Comparison of ENCODE assay signal across 10 cellular contexts in genomic region chr14:71524321-71524982, GRCh38.
DNase-seq lines count a peak whose midpoint lies in the region; ATAC-seq and TF ChIP-seq lines count a peak whose summit lies in the region.
"Had no signal": no experiment of that assay in that cellular context is flagged by ENCODE, and none has a peak within 500 bp of the region (broad histone marks: within the 10 kb centered on the region; RNA-seq: fewer than 3 reads in every experiment).

No MANE protein-coding gene starts in this region.

- H3K4me1 ChIP-seq in HEK293 (ENCODE audit: control insufficient read depth, insufficient read depth, low read length) (peaks cover 30% of the 10 kb centered on the region), mesendoderm (ENCODE audit: control insufficient read depth, low read depth, low read length) (no peaks in the 10 kb centered on the region)
- no peaks in the 10 kb centered on the region for H3K4me1 ChIP-seq in CD8-positive, alpha-beta memory T cell (ENCODE audit: insufficient read depth, low read length)

- no peak overlapping the region for H4K5ac ChIP-seq in mesendoderm (ENCODE audit: low read length)

- no peak overlapping the region for H3K4me2 ChIP-seq in mesendoderm (ENCODE audit: low read length)

- no peaks in the 10 kb centered on the region for H3K9me3 Mint-ChIP-seq in stimulated activated naive CD8-positive, alpha-beta T cell treated with anti-CD3 and anti-CD28 coated beads, Interleukin-15, Interleukin-2, amounts not matched to agents 100 ng/mL and 50 ng/mL, for 24 hours
- H3K9me3 Mint-ChIP-seq in CD8-positive, alpha-beta memory T cell = no peaks in the 10 kb centered on the region

- H4K8ac ChIP-seq in mesendoderm (ENCODE audit: low read depth, low read length) = no peak overlapping the region

- no peak for DNase-seq in stimulated activated naive CD8-positive, alpha-beta T cell treated with anti-CD3 and anti-CD28 coated beads, Interleukin-15, Interleukin-2, amounts not matched to agents 100 U/mL and 50 U/mL, for 24 hours
- DNase-seq in CD8-positive, alpha-beta memory T cell = no peak
- no peak for DNase-seq in NCI-H2227 (lab: John Stamatoyannopoulos, UW; ENCODE audit: unreplicated experiment)
- no peak for DNase-seq in NOMO-1 treated with DMSO at 0.1 percent for 48 hours (lab: John Stamatoyannopoulos, UW; ENCODE audit: unreplicated experiment)
- DNase-seq in mesendoderm = no peak
- DNase-seq: naive thymus-derived CD4-positive, alpha-beta T cell had no signal

- no peak overlapping the region for H3K4me3 Mint-ChIP-seq in stimulated activated naive CD8-positive, alpha-beta T cell treated with anti-CD3 and anti-CD28 coated beads, Interleukin-15, Interleukin-2, amounts not matched to agents 100 ng/mL and 50 ng/mL, for 24 hours
- H3K4me3 Mint-ChIP-seq in CD8-positive, alpha-beta memory T cell = no peak overlapping the region
- H3K4me3 Mint-ChIP-seq: naive thymus-derived CD4-positive, alpha-beta T cell had no signal

- H3K23ac ChIP-seq in mesendoderm (ENCODE audit: low read length) = no peak overlapping the region

- H3K4me3 ChIP-seq in HEK293 (ENCODE audit: low read depth, low read length) (no peak overlapping the region), mesendoderm (ENCODE audit: low read length) (no peak overlapping the region)
- H3K4me3 ChIP-seq in CD8-positive, alpha-beta memory T cell (ENCODE audit: low read length) = no peak overlapping the region
- H3K4me3 ChIP-seq: K562 had no signal

- H3K27me3 Mint-ChIP-seq in stimulated activated naive CD8-positive, alpha-beta T cell treated with anti-CD3 and anti-CD28 coated beads, Interleukin-15, Interleukin-2, amounts not matched to agents 100 ng/mL and 50 ng/mL, for 24 hours = no peaks in the 10 kb centered on the region
- H3K27me3 Mint-ChIP-seq in CD8-positive, alpha-beta memory T cell = no peaks in the 10 kb centered on the region
- H3K27me3 Mint-ChIP-seq: naive thymus-derived CD4-positive, alpha-beta T cell had no signal

- POLR2A ChIA-PET in HEK293 (lab: Yijun Ruan, JAX) = no interaction called here
- POLR2A ChIA-PET in CD8-positive, alpha-beta memory T cell (lab: Charles Lee) = no interaction called here

- peaks cover 21% of the 10 kb centered on the region for H3K4me1 Mint-ChIP-seq in stimulated activated naive CD8-positive, alpha-beta T cell treated with anti-CD3 and anti-CD28 coated beads, Interleukin-15, Interleukin-2, amounts not matched to agents 100 ng/mL and 50 ng/mL, for 24 hours (ENCODE audit: low read depth)
- H3K4me1 Mint-ChIP-seq in CD8-positive, alpha-beta memory T cell = peaks cover 10 to 34% (median 25%) of the 10 kb centered on the region in 3 donors

- H3K79me2 ChIP-seq in mesendoderm (ENCODE audit: control insufficient read depth, insufficient read depth, low read length) = no peaks in the 10 kb centered on the region

- H2BK5ac ChIP-seq in mesendoderm (ENCODE audit: low read length) = no peak overlapping the region

- no peak overlapping the region for H2BK15ac ChIP-seq in mesendoderm (replicated peaks; ENCODE audit: low read depth)

- H3K56ac ChIP-seq in mesendoderm (ENCODE audit: low read length) = no peak overlapping the region

- H3K9ac ChIP-seq in mesendoderm (ENCODE audit: low read length) = no peak overlapping the region

- H3K36me3 ChIP-seq in HEK293 (ENCODE audit: control insufficient read depth in 2 of 2, insufficient read depth in 1 of 2, low read length in 2 of 2) = no peaks in the 10 kb centered on the region; a peak in 1 of 3 replicates
- no peaks in the 10 kb centered on the region for H3K36me3 ChIP-seq in CD8-positive, alpha-beta memory T cell (ENCODE audit: insufficient read depth, low read length)
- H3K36me3 ChIP-seq in mesendoderm (ENCODE audit: control insufficient read depth, insufficient read depth, low read length) = no peaks in the 10 kb centered on the region

- no peak overlapping the region for H3K4ac ChIP-seq in mesendoderm (ENCODE audit: low read depth, low read length)

- H2BK120ac ChIP-seq in mesendoderm (ENCODE audit: low read depth, low read length) = no peak overlapping the region

- WGBS in mesendoderm (ENCODE audit: extremely low coverage, insufficient coverage, low lambda C conversion rate) = no CpG with 5 or more reads among the region's 6 CpGs

- no peak overlapping the region for H2AK5ac ChIP-seq in mesendoderm (ENCODE audit: low read length)

- no peaks in the 10 kb centered on the region for H3K9me3 ChIP-seq in HEK293 (ENCODE audit: control insufficient read depth, insufficient read depth, low read depth, low read length)
- H3K9me3 ChIP-seq in CD8-positive, alpha-beta memory T cell (ENCODE audit: low read length) = no peaks in the 10 kb centered on the region

- no peak for TF ChIP-seq CTCF in HEK293 (tag by site-specific recombination; IDR thresholded peaks at IDR 0.05)

- H3K79me1 ChIP-seq in mesendoderm (ENCODE audit: low read length) = peaks cover 1% of the 10 kb centered on the region

- H3K27me3 ChIP-seq in CD8-positive, alpha-beta memory T cell (ENCODE audit: insufficient read depth, low read length, poor library complexity, severe bottlenecking) = no peaks in the 10 kb centered on the region
- H3K27me3 ChIP-seq in mesendoderm (ENCODE audit: insufficient read depth, low read length, poor library complexity) = no peaks in the 10 kb centered on the region

- CTCF ChIA-PET in HEK293 (lab: Yijun Ruan, JAX) = no interaction called here
- CTCF ChIA-PET in CD8-positive, alpha-beta memory T cell (lab: Charles Lee) = interaction anchor here (1.3 kb wide), 1 partner anchor 8 kb away, joined by 5 read pairs; no protein-coding TSS in a partner anchor

- H3K27ac ChIP-seq in HEK293 (ENCODE audit: extremely low read depth, low read depth, low read length) (peak overlapping the region; percentile 8; the same call in 1 of the 2 replicates), mesendoderm (ENCODE audit: low read depth, low read length) (no peak overlapping the region)
- no peak overlapping the region for H3K27ac ChIP-seq in CD8-positive, alpha-beta memory T cell (ENCODE audit: low read depth, low read length)

- no peak overlapping the region for H3K18ac ChIP-seq in mesendoderm (ENCODE audit: low read length)

- H3K27ac Mint-ChIP-seq in stimulated activated naive CD8-positive, alpha-beta T cell treated with anti-CD3 and anti-CD28 coated beads, Interleukin-15, Interleukin-2, amounts not matched to agents 100 ng/mL and 50 ng/mL, for 24 hours = peak overlapping the region; percentile 13
- no peak overlapping the region for H3K27ac Mint-ChIP-seq in CD8-positive, alpha-beta memory T cell

- peaks cover 22% of the 10 kb centered on the region for H3K36me3 Mint-ChIP-seq in stimulated activated naive CD8-positive, alpha-beta T cell treated with anti-CD3 and anti-CD28 coated beads, Interleukin-15, Interleukin-2, amounts not matched to agents 100 ng/mL and 50 ng/mL, for 24 hours (ENCODE audit: low read depth)
- peaks cover 3 to 11% (median 4%) of the 10 kb centered on the region in 3 donors for H3K36me3 Mint-ChIP-seq in CD8-positive, alpha-beta memory T cell

- no peak for ATAC-seq in stimulated activated naive CD8-positive, alpha-beta T cell treated with anti-CD3 and anti-CD28 coated beads, Interleukin-15, Interleukin-2, amounts not matched to agents 100 U/mL and 50 U/mL, for 24 hours
- peak; percentile 48 for ATAC-seq in HG03432 (IDR thresholded peaks at IDR 0.05; ENCODE audit: unreplicated experiment)
- ATAC-seq: K562; naive thymus-derived CD4-positive, alpha-beta T cell had no signal

TF ChIP-seq in HEK293, 187 proteins besides CTCF, POLR2A, EP300 and RAD21:
- TF ChIP-seq ZNF211 (tag by site-specific recombination; IDR thresholded peaks at IDR 0.05; ENCODE audit: low read depth) = no peak
